Comparison of ENCODE assay signal across 1 cellular context in genomic region chr4:95215991-95216605, GRCh38.
A peak's percentile ranks its signal among the peaks of the same experiment; 100 is the strongest.
TF ChIP-seq lines count a peak whose summit lies in the region.

No MANE protein-coding gene starts in this region.

TF ChIP-seq in K562, 482 proteins besides CTCF, POLR2A, EP300 and RAD21 (continued from another document and continues in another):
- TF ChIP-seq UBTF (IDR thresholded peaks at IDR 0.05; ENCODE audit: borderline replicate concordance in 1 of 2, low read depth in 2 of 2, low read length in 2 of 2) (no peak), TARDBP (IDR thresholded peaks at IDR 0.05) (no peak), SETDB1 (IDR thresholded peaks at IDR 0.05; ENCODE audit: low read length) (no peak), HNRNPUL1 (IDR thresholded peaks at IDR 0.05; ENCODE audit: low read length) (no peak), ZNF23 (CRISPR knock-in tag; IDR thresholded peaks at IDR 0.05) (no peak), MAFK (IDR thresholded peaks at IDR 0.05; ENCODE audit: low read length) (no peak), ARID4B (CRISPR knock-in tag; IDR thresholded peaks at IDR 0.05) (no peak), NR2C2 (CRISPR knock-in tag; IDR thresholded peaks at IDR 0.05) (no peak), NR2C2 (tag; IDR thresholded peaks at IDR 0.05) (peak; percentile 20; the same call in 1 of the 2 replicates), TAF15 (IDR thresholded peaks at IDR 0.05; ENCODE audit: low read depth, low read length) (no peak), ESRRB (CRISPR knock-in tag; IDR thresholded peaks at IDR 0.05; ENCODE audit: borderline replicate concordance) (no peak), NCOA1 (IDR thresholded peaks at IDR 0.05; ENCODE audit: low read depth) (no peak), ZKSCAN3 (CRISPR knock-in tag; IDR thresholded peaks at IDR 0.05) (no peak), WHSC1 (IDR thresholded peaks at IDR 0.05; ENCODE audit: low read length) (no peak), CBX1 (IDR thresholded peaks at IDR 0.05; ENCODE audit: low read depth) (no peak), ZNF184 (CRISPR knock-in tag; IDR thresholded peaks at IDR 0.05) (no peak), MNT (conservative IDR thresholded peaks at IDR 0.05) (no peak), ESRRA (IDR thresholded peaks at IDR 0.05; ENCODE audit: borderline replicate concordance, low read depth) (no peak), MAZ (CRISPR knock-in tag; conservative IDR thresholded peaks at IDR 0.05 in 1 of 2, IDR thresholded peaks at IDR 0.05 in 1 of 2) (no peak), CEBPB (tag; IDR thresholded peaks at IDR 0.05) (peak; percentile 91), PHTF2 (CRISPR knock-in tag; IDR thresholded peaks at IDR 0.05) (no peak), ZNF197 (CRISPR knock-in tag; IDR thresholded peaks at IDR 0.05; ENCODE audit: low read depth) (no peak), ZNF347 (CRISPR knock-in tag; IDR thresholded peaks at IDR 0.05; ENCODE audit: low read depth) (no peak), SMARCC2 (IDR thresholded peaks at IDR 0.05; ENCODE audit: low read depth) (no peak), ZBTB12 (CRISPR knock-in tag; IDR thresholded peaks at IDR 0.05) (no peak), PCBP1 (IDR thresholded peaks at IDR 0.05; ENCODE audit: low read depth, low read length, poor library complexity, severe bottlenecking) (no peak), DACH1 (IDR thresholded peaks at IDR 0.05; ENCODE audit: partially characterized antibody) (no peak), ARNT (IDR thresholded peaks at IDR 0.05) (no peak), RBFOX2 (IDR thresholded peaks at IDR 0.05; ENCODE audit: low read depth, low read length) (no peak)
- TF ChIP-seq, protein P1, sequence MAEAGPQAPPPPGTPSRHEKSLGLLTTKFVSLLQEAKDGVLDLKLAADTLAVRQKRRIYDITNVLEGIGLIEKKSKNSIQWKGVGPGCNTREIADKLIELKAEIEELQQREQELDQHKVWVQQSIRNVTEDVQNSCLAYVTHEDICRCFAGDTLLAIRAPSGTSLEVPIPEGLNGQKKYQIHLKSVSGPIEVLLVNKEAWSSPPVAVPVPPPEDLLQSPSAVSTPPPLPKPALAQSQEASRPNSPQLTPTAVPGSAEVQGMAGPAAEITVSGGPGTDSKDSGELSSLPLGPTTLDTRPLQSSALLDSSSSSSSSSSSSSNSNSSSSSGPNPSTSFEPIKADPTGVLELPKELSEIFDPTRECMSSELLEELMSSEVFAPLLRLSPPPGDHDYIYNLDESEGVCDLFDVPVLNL (CRISPR knock-in tag; IDR thresholded peaks at IDR 0.05; ENCODE audit: low read depth): no peak
- TF ChIP-seq, protein P2, sequence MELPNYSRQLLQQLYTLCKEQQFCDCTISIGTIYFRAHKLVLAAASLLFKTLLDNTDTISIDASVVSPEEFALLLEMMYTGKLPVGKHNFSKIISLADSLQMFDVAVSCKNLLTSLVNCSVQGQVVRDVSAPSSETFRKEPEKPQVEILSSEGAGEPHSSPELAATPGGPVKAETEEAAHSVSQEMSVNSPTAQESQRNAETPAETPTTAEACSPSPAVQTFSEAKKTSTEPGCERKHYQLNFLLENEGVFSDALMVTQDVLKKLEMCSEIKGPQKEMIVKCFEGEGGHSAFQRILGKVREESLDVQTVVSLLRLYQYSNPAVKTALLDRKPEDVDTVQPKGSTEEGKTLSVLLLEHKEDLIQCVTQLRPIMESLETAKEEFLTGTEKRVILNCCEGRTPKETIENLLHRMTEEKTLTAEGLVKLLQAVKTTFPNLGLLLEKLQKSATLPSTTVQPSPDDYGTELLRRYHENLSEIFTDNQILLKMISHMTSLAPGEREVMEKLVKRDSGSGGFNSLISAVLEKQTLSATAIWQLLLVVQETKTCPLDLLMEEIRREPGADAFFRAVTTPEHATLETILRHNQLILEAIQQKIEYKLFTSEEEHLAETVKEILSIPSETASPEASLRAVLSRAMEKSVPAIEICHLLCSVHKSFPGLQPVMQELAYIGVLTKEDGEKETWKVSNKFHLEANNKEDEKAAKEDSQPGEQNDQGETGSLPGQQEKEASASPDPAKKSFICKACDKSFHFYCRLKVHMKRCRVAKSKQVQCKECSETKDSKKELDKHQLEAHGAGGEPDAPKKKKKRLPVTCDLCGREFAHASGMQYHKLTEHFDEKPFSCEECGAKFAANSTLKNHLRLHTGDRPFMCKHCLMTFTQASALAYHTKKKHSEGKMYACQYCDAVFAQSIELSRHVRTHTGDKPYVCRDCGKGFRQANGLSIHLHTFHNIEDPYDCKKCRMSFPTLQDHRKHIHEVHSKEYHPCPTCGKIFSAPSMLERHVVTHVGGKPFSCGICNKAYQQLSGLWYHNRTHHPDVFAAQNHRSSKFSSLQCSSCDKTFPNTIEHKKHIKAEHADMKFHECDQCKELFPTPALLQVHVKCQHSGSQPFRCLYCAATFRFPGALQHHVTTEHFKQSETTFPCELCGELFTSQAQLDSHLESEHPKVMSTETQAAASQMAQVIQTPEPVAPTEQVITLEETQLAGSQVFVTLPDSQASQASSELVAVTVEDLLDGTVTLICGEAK (IDR thresholded peaks at IDR 0.05): no peak
- TF ChIP-seq, protein P2 (CRISPR knock-in tag; IDR thresholded peaks at IDR 0.05): no peak
- TF ChIP-seq, protein P3, sequence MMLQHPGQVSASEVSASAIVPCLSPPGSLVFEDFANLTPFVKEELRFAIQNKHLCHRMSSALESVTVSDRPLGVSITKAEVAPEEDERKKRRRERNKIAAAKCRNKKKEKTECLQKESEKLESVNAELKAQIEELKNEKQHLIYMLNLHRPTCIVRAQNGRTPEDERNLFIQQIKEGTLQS (IDR thresholded peaks at IDR 0.05): peak; percentile 67
- TF ChIP-seq, protein P3 (CRISPR knock-in tag; conservative IDR thresholded peaks at IDR 0.05): no peak
- TF ChIP-seq, protein P4, sequence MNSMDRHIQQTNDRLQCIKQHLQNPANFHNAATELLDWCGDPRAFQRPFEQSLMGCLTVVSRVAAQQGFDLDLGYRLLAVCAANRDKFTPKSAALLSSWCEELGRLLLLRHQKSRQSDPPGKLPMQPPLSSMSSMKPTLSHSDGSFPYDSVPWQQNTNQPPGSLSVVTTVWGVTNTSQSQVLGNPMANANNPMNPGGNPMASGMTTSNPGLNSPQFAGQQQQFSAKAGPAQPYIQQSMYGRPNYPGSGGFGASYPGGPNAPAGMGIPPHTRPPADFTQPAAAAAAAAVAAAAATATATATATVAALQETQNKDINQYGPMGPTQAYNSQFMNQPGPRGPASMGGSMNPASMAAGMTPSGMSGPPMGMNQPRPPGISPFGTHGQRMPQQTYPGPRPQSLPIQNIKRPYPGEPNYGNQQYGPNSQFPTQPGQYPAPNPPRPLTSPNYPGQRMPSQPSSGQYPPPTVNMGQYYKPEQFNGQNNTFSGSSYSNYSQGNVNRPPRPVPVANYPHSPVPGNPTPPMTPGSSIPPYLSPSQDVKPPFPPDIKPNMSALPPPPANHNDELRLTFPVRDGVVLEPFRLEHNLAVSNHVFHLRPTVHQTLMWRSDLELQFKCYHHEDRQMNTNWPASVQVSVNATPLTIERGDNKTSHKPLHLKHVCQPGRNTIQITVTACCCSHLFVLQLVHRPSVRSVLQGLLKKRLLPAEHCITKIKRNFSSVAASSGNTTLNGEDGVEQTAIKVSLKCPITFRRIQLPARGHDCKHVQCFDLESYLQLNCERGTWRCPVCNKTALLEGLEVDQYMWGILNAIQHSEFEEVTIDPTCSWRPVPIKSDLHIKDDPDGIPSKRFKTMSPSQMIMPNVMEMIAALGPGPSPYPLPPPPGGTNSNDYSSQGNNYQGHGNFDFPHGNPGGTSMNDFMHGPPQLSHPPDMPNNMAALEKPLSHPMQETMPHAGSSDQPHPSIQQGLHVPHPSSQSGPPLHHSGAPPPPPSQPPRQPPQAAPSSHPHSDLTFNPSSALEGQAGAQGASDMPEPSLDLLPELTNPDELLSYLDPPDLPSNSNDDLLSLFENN (IDR thresholded peaks at IDR 0.05; ENCODE audit: low read depth in 2 of 2, low read length in 2 of 2): no peak
